Comparison of ENCODE assay signal across 12 cellular contexts in genomic region chr4:38565271-38566199, GRCh38.
A peak's percentile ranks its signal among the peaks of the same experiment; 100 is the strongest.
DNase-seq lines count a peak whose midpoint lies in the region; ATAC-seq and TF ChIP-seq lines count a peak whose summit lies in the region.
"Had no signal": no experiment of that assay in that cellular context is flagged by ENCODE, and none has a peak within 500 bp of the region (broad histone marks: within the 10 kb centered on the region; RNA-seq: fewer than 3 reads in every experiment).

No MANE protein-coding gene starts in this region.

- H3K9me3 Mint-ChIP-seq in stimulated activated naive B cell treated with anti-CD40 and anti-IgM and Interleukin-4, amounts not matched to agents 10 μg/mL and 1 μg/mL and 100 μg/mL, for 72 hours, result no peaks in the 10 kb centered on the region

- peaks cover 0 to 42% (median 29%) of the 10 kb centered on the region in 12 donors for H3K4me1 ChIP-seq in heart left ventricle
- peaks cover 18% of the 10 kb centered on the region for H3K4me1 ChIP-seq in foreskin keratinocyte
- H3K4me1 ChIP-seq in urinary bladder (ENCODE audit: insufficient read depth), result no peaks in the 10 kb centered on the region
- peaks cover 0 to 28% (median 15%) of the 10 kb centered on the region in 4 donors for H3K4me1 ChIP-seq in tibial artery
- H3K4me1 ChIP-seq: HAP-1 had no signal

- H3K36me3 ChIP-seq in heart left ventricle (no peaks in the 10 kb centered on the region), urinary bladder (ENCODE audit: insufficient read depth) (no peaks in the 10 kb centered on the region), tibial artery (no peaks in the 10 kb centered on the region)
- H3K36me3 ChIP-seq: HAP-1, thoracic aorta had no signal

- DNase-seq in heart left ventricle (peak in 4 of 5 donors; percentile 25 to 67 (median 38)), cardiac septum (ENCODE audit: low spot score) (no peak), foreskin keratinocyte (peak; percentile 76 to 89), tibial artery (no peak)
- no peak for DNase-seq in stimulated activated naive B cell treated with anti-CD40 and anti-IgM and Interleukin-4, amounts not matched to agents 10 μg/mL and 1 μg/mL and 100 μg/mL, for 72 hours

- WGBS in heart left ventricle, 4 donors, result 50 to 62% (median 57%) methylated on average over 12 of the region's 12 CpGs
- 49% methylated on average over 12 of the region's 12 CpGs for WGBS in urinary bladder

- ATAC-seq in heart left ventricle, result peak in 2 of 4 donors; percentile 39 to 53
- ATAC-seq in SK-N-SH treated with all-trans-retinoic acid at 6 μM for 48 hours, result peak; percentile 34; the same call in 2 of the 3 replicates
- ATAC-seq in foreskin keratinocyte, result peak; percentile 62
- ATAC-seq in HG02981 (IDR thresholded peaks at IDR 0.05; ENCODE audit: unreplicated experiment), result no peak
- ATAC-seq in stimulated activated naive B cell treated with anti-CD40 and anti-IgM and Interleukin-4, amounts not matched to agents 10 μg/mL and 1 μg/mL and 100 μg/mL, for 72 hours (replicated peaks), result no peak

- no peaks in the 10 kb centered on the region for H3K27me3 Mint-ChIP-seq in stimulated activated naive B cell treated with anti-CD40 and anti-IgM and Interleukin-4, amounts not matched to agents 10 μg/mL and 1 μg/mL and 100 μg/mL, for 72 hours

- H3K4me3 ChIP-seq in heart left ventricle, result no peak overlapping the region
- H3K4me3 ChIP-seq in urinary bladder (ENCODE audit: low read depth, low read length), result no peak overlapping the region
- H3K4me3 ChIP-seq in tibial artery, result no peak overlapping the region
- H3K4me3 ChIP-seq: HAP-1, PC-9, thoracic aorta had no signal

- no peak for TF ChIP-seq CTCF in heart left ventricle (IDR thresholded peaks at IDR 0.05)
- no peak for TF ChIP-seq CTCF in foreskin keratinocyte (conservative IDR thresholded peaks at IDR 0.05)
- TF ChIP-seq CTCF in tibial artery (IDR thresholded peaks at IDR 0.05), result no peak

- peaks cover 0 to 10% of the 10 kb centered on the region in 2 donors for H3K4me1 Mint-ChIP-seq in stimulated activated naive B cell treated with anti-CD40 and anti-IgM and Interleukin-4, amounts not matched to agents 10 μg/mL and 1 μg/mL and 100 μg/mL, for 72 hours
- H3K4me1 Mint-ChIP-seq: B cell had no signal

- H3K36me3 Mint-ChIP-seq in stimulated activated naive B cell treated with anti-CD40 and anti-IgM and Interleukin-4, amounts not matched to agents 10 μg/mL and 1 μg/mL and 100 μg/mL, for 72 hours, result no peaks in the 10 kb centered on the region

- H3K9me3 ChIP-seq in heart left ventricle (peaks cover 0 to 6% (median 0%) of the 10 kb centered on the region in 12 donors), tibial artery (no peaks in the 10 kb centered on the region)
- H3K9me3 ChIP-seq: HAP-1, thoracic aorta had no signal

- no peak overlapping the region for H3K4me3 Mint-ChIP-seq in stimulated activated naive B cell treated with anti-CD40 and anti-IgM and Interleukin-4, amounts not matched to agents 10 μg/mL and 1 μg/mL and 100 μg/mL, for 72 hours
- H3K4me3 Mint-ChIP-seq: B cell had no signal

- no peak overlapping the region for H3K27ac Mint-ChIP-seq in stimulated activated naive B cell treated with anti-CD40 and anti-IgM and Interleukin-4, amounts not matched to agents 10 μg/mL and 1 μg/mL and 100 μg/mL, for 72 hours
- H3K27ac Mint-ChIP-seq: B cell had no signal

- H3K27me3 ChIP-seq in heart left ventricle (no peaks in the 10 kb centered on the region), foreskin keratinocyte (no peaks in the 10 kb centered on the region), tibial artery (no peaks in the 10 kb centered on the region)

- intact Hi-C loops in heart left ventricle (cut with DNase I), result loop anchor here in 2 of 10 donors (10.0 kb wide), 2 partner anchors 89 to 99 kb away; partner anchors contain the start of gene KLF3 (in 1 of the 2)
- intact Hi-C loops in cardiac septum (cut with DNase I), result loop anchor here (5.0 kb wide), 1 partner anchor 52 kb away; no protein-coding TSS in a partner anchor
- intact Hi-C loops in tibial artery (cut with DNase I; ENCODE audit: low total_unique reads), result no loop called here

- peak overlapping the region in 9 of 12 donors; percentile 4 to 59 (median 30) for H3K27ac ChIP-seq in heart left ventricle
- peak overlapping the region; percentile 70 for H3K27ac ChIP-seq in foreskin keratinocyte
- peak overlapping the region; percentile 5 for H3K27ac ChIP-seq in urinary bladder (ENCODE audit: low read depth)
- H3K27ac ChIP-seq in tibial artery, result no peak overlapping the region
- H3K27ac ChIP-seq: PC-9, thoracic aorta had no signal

- no peak for TF ChIP-seq POLR2A in heart left ventricle (IDR thresholded peaks at IDR 0.05)

TF ChIP-seq in SK-N-SH treated with all-trans-retinoic acid at 6 μM for 48 hours, 23 proteins besides CTCF, POLR2A, EP300 and RAD21:
- no peak for TF ChIP-seq ZC3H10 (CRISPR knock-in tag; IDR thresholded peaks at IDR 0.05)
- no peak for TF ChIP-seq ZFP30 (CRISPR knock-in tag; IDR thresholded peaks at IDR 0.05)
- no peak for TF ChIP-seq OSR1 (CRISPR knock-in tag; IDR thresholded peaks at IDR 0.05)
- no peak for TF ChIP-seq ARNTL (CRISPR knock-in tag; IDR thresholded peaks at IDR 0.05; ENCODE audit: borderline replicate concordance, low read depth)
- TF ChIP-seq ZFP3 (CRISPR knock-in tag; IDR thresholded peaks at IDR 0.05), result no peak
- TF ChIP-seq TSHZ2 (CRISPR knock-in tag; IDR thresholded peaks at IDR 0.05), result no peak
- no peak for TF ChIP-seq BACH2 (CRISPR knock-in tag; IDR thresholded peaks at IDR 0.05; ENCODE audit: borderline replicate concordance)
- TF ChIP-seq ISL1 (CRISPR knock-in tag; IDR thresholded peaks at IDR 0.05), result no peak
- TF ChIP-seq ESRRG (CRISPR knock-in tag; IDR thresholded peaks at IDR 0.05), result no peak
- TF ChIP-seq TCF4 (CRISPR knock-in tag; IDR thresholded peaks at IDR 0.05; ENCODE audit: borderline replicate concordance), result no peak
- no peak for TF ChIP-seq SNAI2 (CRISPR knock-in tag; IDR thresholded peaks at IDR 0.05)

Comparison
In these comparisons a context has a peak if more than half of its experiments do, and no peak if none do; other contexts are left out.
1. DNase-seq: peak in heart left ventricle (4 of 5) and foreskin keratinocyte (2 of 2); none in cardiac septum (single experiment), tibial artery (0 of 2) and stimulated activated naive B cell treated with anti-CD40 and anti-IgM and Interleukin-4, amounts not matched to agents 10 μg/mL and 1 μg/mL and 100 μg/mL, for 72 hours (single experiment).
2. ATAC-seq: peak in SK-N-SH treated with all-trans-retinoic acid at 6 μM for 48 hours (single experiment) and foreskin keratinocyte (single experiment); none in HG02981 (single experiment) and stimulated activated naive B cell treated with anti-CD40 and anti-IgM and Interleukin-4, amounts not matched to agents 10 μg/mL and 1 μg/mL and 100 μg/mL, for 72 hours (0 of 2).
3. H3K27ac ChIP-seq: peak in heart left ventricle (9 of 12), foreskin keratinocyte (single experiment) and urinary bladder (single experiment); none in tibial artery (0 of 2).